In genomic region chr12:46261658-46262057, GRCh38 we compare ENCODE assay signal across 17 cellular contexts. TPM values are rescaled to one million over a fixed set of nuclear protein-coding genes. Genes with fewer than 3 reads are reported as not detected.
DNase-seq lines count a peak whose midpoint lies in the region; ATAC-seq and TF ChIP-seq lines count a peak whose summit lies in the region.
"Had no signal": no experiment of that assay in that cellular context is flagged by ENCODE, and none has a peak within 500 bp of the region (broad histone marks: within the 10 kb centered on the region; RNA-seq: fewer than 3 reads in every experiment).

No MANE protein-coding gene starts in this region.

- peak overlapping the region; percentile 55 for H4K91ac ChIP-seq in trophoblast cell (ENCODE audit: low read depth, low read length)

- WGBS in SK-N-SH (ENCODE audit: low lambda C conversion rate): 53% methylated on average over 2 of the region's 2 CpGs
- WGBS in endodermal cell (ENCODE audit: insufficient coverage in 1 of 2, insufficient read length in 1 of 2), 2 experiments: 73 to 100% methylated on average over 1 to 2 of the region's 2 CpGs
- no CpG with 5 or more reads among the region's 2 CpGs for WGBS in trophoblast cell (ENCODE audit: extremely low coverage, insufficient coverage, insufficient read length)

- peaks cover 18% of the 10 kb centered on the region for H3K4me1 Mint-ChIP-seq in endodermal cell

- H3K9ac ChIP-seq in SK-N-SH (no peak overlapping the region), HUES6 (ENCODE audit: low read length) (no peak overlapping the region), endodermal cell (ENCODE audit: extremely low read depth, low read length, poor library complexity, severe bottlenecking) (no peak overlapping the region), trophoblast cell (ENCODE audit: low read length) (no peak overlapping the region)

- DNase-seq in SK-N-SH: no peak
- no peak for DNase-seq in endodermal cell
- DNase-seq in trophoblast cell: peak; percentile 39 to 76
- no peak for DNase-seq in left lung
- no peak for DNase-seq in HAP-1 (ENCODE audit: low spot score in 2 of 2)
- DNase-seq: 8988T; central memory CD4-positive, alpha-beta T cell; H7; MG63; stimulated activated naive CD4-positive, alpha-beta T cell had no signal

- ATAC-seq in SK-N-SH treated with all-trans-retinoic acid at 6 μM for 48 hours (peak; percentile 11; the same call in 1 of the 3 replicates), left lung (no peak), HG03159 (IDR thresholded peaks at IDR 0.05; ENCODE audit: unreplicated experiment) (no peak)
- ATAC-seq: natural killer cell treated with Interleukin-12 subunit alpha and Interleukin-12 subunit beta and Interleukin-15 and Interleukin-18, amount 100 ng/mL, for 72 hours; sciatic nerve had no signal

- H3K79me2 ChIP-seq in SK-N-SH (ENCODE audit: insufficient read depth) (peaks cover 100% of the 10 kb centered on the region), trophoblast cell (ENCODE audit: control insufficient read depth, insufficient read depth, low read length, poor library complexity) (peaks cover 24% of the 10 kb centered on the region)

- POLR2A ChIA-PET in SK-N-SH (lab: Yijun Ruan, JAX): no interaction called here

- H4K12ac ChIP-seq in trophoblast cell (ENCODE audit: low read depth, low read length): no peak overlapping the region

- H3K4me3 ChIP-seq in SK-N-SH (ENCODE audit: low read depth in 2 of 2, low read length in 1 of 2) (no peak overlapping the region), HUES6 (ENCODE audit: low read depth, low read length) (peak overlapping the region; percentile 30; the same call in 1 of the 2 replicates), endodermal cell (ENCODE audit: low read length) (peak overlapping the region; percentile 25), trophoblast cell (ENCODE audit: low read depth, low read length) (no peak overlapping the region), left lung (no peak overlapping the region), HAP-1 (no peak overlapping the region)
- H3K4me3 ChIP-seq: MG63, SJSA1 had no signal

- CTCF ChIA-PET in SK-N-SH (lab: Yijun Ruan, JAX): interaction anchor here (0.6 to 1.4 kb wide), 3 partner anchors 12 to 41 kb away, joined by 3 to 4 read pairs (median 3); no protein-coding TSS in a partner anchor

- peaks cover 34 to 38% of the 10 kb centered on the region in 2 experiments; a peak in 3 of 4 replicates for H3K4me1 ChIP-seq in SK-N-SH (ENCODE audit: control insufficient read depth in 1 of 2, insufficient read depth in 2 of 2, low read depth in 1 of 2, low read length in 1 of 2)
- H3K4me1 ChIP-seq in HUES6 (ENCODE audit: control insufficient read depth, insufficient read depth, low read length): peaks cover 61% of the 10 kb centered on the region
- peaks cover 14% of the 10 kb centered on the region for H3K4me1 ChIP-seq in endodermal cell (ENCODE audit: control insufficient read depth, insufficient read depth, low read length)
- H3K4me1 ChIP-seq in trophoblast cell (ENCODE audit: control insufficient read depth in 1 of 2, insufficient read depth in 2 of 2, low read length in 2 of 2): peaks cover 24 to 33% of the 10 kb centered on the region in 2 experiments
- peaks cover 11 to 40% of the 10 kb centered on the region in 2 donors for H3K4me1 ChIP-seq in left lung
- peaks cover 70% of the 10 kb centered on the region for H3K4me1 ChIP-seq in HAP-1

- H2AFZ ChIP-seq in SK-N-SH (ENCODE audit: low read depth): no peak overlapping the region
- H2AFZ ChIP-seq in trophoblast cell (ENCODE audit: insufficient read depth, low read length, poor library complexity): no peak overlapping the region

- H3K27me3 ChIP-seq in SK-N-SH (ENCODE audit: insufficient read depth) (no peaks in the 10 kb centered on the region), HUES6 (ENCODE audit: control insufficient read depth, insufficient read depth, low read length) (no peaks in the 10 kb centered on the region), endodermal cell (ENCODE audit: control insufficient read depth, insufficient read depth, low read length, poor library complexity, severe bottlenecking) (no peaks in the 10 kb centered on the region), trophoblast cell (ENCODE audit: insufficient read depth, low read length) (no peaks in the 10 kb centered on the region), left lung (peaks cover 7 to 9% of the 10 kb centered on the region in 2 donors), HAP-1 (ENCODE audit: low read depth) (no peaks in the 10 kb centered on the region)
- H3K27me3 ChIP-seq: MG63, SJSA1 had no signal

- H2BK5ac ChIP-seq in trophoblast cell (ENCODE audit: low read depth, low read length, poor library complexity): no peak overlapping the region

- in situ Hi-C loops in HAP-1 (cut with MboI; ENCODE audit: low sequenced_read_pairs): loop anchor here (25.0 kb wide), 1 partner anchor 274 kb away; the partner anchor contains the start of gene SCAF11

- peak overlapping the region; percentile 3 for H3K14ac ChIP-seq in trophoblast cell (ENCODE audit: low read length)

- peak overlapping the region; percentile 35 for H3K4ac ChIP-seq in trophoblast cell (ENCODE audit: low read depth, low read length)

- no peak overlapping the region for H3K4me3 Mint-ChIP-seq in endodermal cell
- H3K4me3 Mint-ChIP-seq: natural killer cell treated with Interleukin-12 subunit alpha and Interleukin-12 subunit beta and Interleukin-15 and Interleukin-18, amount 100 ng/mL, for 72 hours had no signal

- H3K27me3 Mint-ChIP-seq in endodermal cell (ENCODE audit: insufficient read depth): no peaks in the 10 kb centered on the region
- H3K27me3 Mint-ChIP-seq: activated naive CD8-positive, alpha-beta T cell; natural killer cell treated with Interleukin-12 subunit alpha and Interleukin-12 subunit beta and Interleukin-15 and Interleukin-18, amount 100 ng/mL, for 72 hours had no signal

- intact Hi-C loops in left lung (cut with DNase I): no loop called here

- H3K23ac ChIP-seq in trophoblast cell (ENCODE audit: low read length): no peak overlapping the region

- no peak for TF ChIP-seq EP300 in SK-N-SH (IDR thresholded peaks at IDR 0.05; ENCODE audit: borderline replicate concordance in 1 of 2, low read depth in 1 of 2, low read length in 1 of 2)

- no peak overlapping the region for H2AK5ac ChIP-seq in trophoblast cell (ENCODE audit: low read length)

- peak overlapping the region; percentile 1 for H2BK12ac ChIP-seq in trophoblast cell (ENCODE audit: low read length)

- no peak for TF ChIP-seq CTCF in SK-N-SH (IDR thresholded peaks at IDR 0.05)
- no peak for TF ChIP-seq CTCF in endodermal cell (conservative IDR thresholded peaks at IDR 0.05)
- TF ChIP-seq CTCF in left lung (IDR thresholded peaks at IDR 0.05): no peak

- H3K4me2 ChIP-seq in SK-N-SH: no peak overlapping the region; the same call in 1 of the 2 replicates
- peak overlapping the region; percentile 35 for H3K4me2 ChIP-seq in trophoblast cell (ENCODE audit: low read length)

- peaks cover 70% of the 10 kb centered on the region for H4K20me1 ChIP-seq in SK-N-SH (ENCODE audit: insufficient read depth)

- no peaks in the 10 kb centered on the region for H3K9me2 ChIP-seq in SK-N-SH

- no peaks in the 10 kb centered on the region for H3K9me3 Mint-ChIP-seq in endodermal cell
- H3K9me3 Mint-ChIP-seq: natural killer cell treated with Interleukin-12 subunit alpha and Interleukin-12 subunit beta and Interleukin-15 and Interleukin-18, amount 100 ng/mL, for 72 hours had no signal

- H3K27ac Mint-ChIP-seq in endodermal cell: peak overlapping the region; percentile 60
- H3K27ac Mint-ChIP-seq: activated naive CD8-positive, alpha-beta T cell; natural killer cell treated with Interleukin-12 subunit alpha and Interleukin-12 subunit beta and Interleukin-15 and Interleukin-18, amount 100 ng/mL, for 72 hours had no signal

- H3F3A ChIP-seq in SK-N-SH (replicated peaks; ENCODE audit: insufficient read depth): peaks cover 11% of the 10 kb centered on the region

- peaks cover 12% of the 10 kb centered on the region for H3K36me3 Mint-ChIP-seq in endodermal cell (ENCODE audit: low read depth)

- peak overlapping the region in 1 of 2 experiments; percentile 80; a peak in 2 of 4 replicates for H3K27ac ChIP-seq in SK-N-SH (ENCODE audit: low read depth in 2 of 2, low read length in 1 of 2)
- no peak overlapping the region for H3K27ac ChIP-seq in HUES6 (ENCODE audit: low read depth, low read length)
- no peak overlapping the region for H3K27ac ChIP-seq in endodermal cell (ENCODE audit: low read depth, low read length)
- H3K27ac ChIP-seq in trophoblast cell (ENCODE audit: low read depth, low read length): peak overlapping the region; percentile 97
- H3K27ac ChIP-seq in left lung: no peak overlapping the region
- H3K27ac ChIP-seq: SJSA1 had no signal

- H3K36me3 ChIP-seq in SK-N-SH (replicated peaks in 1 of 2; ENCODE audit: control insufficient read depth in 1 of 2, insufficient read depth in 2 of 2, low read length in 1 of 2) (peaks cover 4 to 10% of the 10 kb centered on the region in 2 experiments), HUES6 (ENCODE audit: control insufficient read depth, insufficient read depth, low read length) (peaks cover 13% of the 10 kb centered on the region; the same call in 1 of the 2 replicates), endodermal cell (ENCODE audit: control insufficient read depth, insufficient read depth, low read length) (peaks cover under 1% of the 10 kb centered on the region), trophoblast cell (ENCODE audit: control insufficient read depth in 1 of 2, insufficient read depth in 2 of 2, low read length in 2 of 2) (peaks cover 0 to 3% of the 10 kb centered on the region in 2 experiments), left lung (no peaks in the 10 kb centered on the region), HAP-1 (replicated peaks) (no peaks in the 10 kb centered on the region; the same call in 1 of the 2 replicates)
- H3K36me3 ChIP-seq: SJSA1 had no signal

- peaks cover 43% of the 10 kb centered on the region for H3K79me1 ChIP-seq in trophoblast cell (ENCODE audit: low read length)

- H4K8ac ChIP-seq in trophoblast cell (ENCODE audit: low read depth, low read length): no peak overlapping the region

- no peaks in the 10 kb centered on the region for H3K9me3 ChIP-seq in SK-N-SH
- H3K9me3 ChIP-seq in HUES6 (ENCODE audit: control insufficient read depth, insufficient read depth, low read depth, low read length): no peaks in the 10 kb centered on the region
- H3K9me3 ChIP-seq in endodermal cell (ENCODE audit: control insufficient read depth, low read length): no peaks in the 10 kb centered on the region
- no peaks in the 10 kb centered on the region for H3K9me3 ChIP-seq in trophoblast cell (ENCODE audit: insufficient read depth, low read depth, low read length)
- no peaks in the 10 kb centered on the region for H3K9me3 ChIP-seq in left lung
- no peaks in the 10 kb centered on the region for H3K9me3 ChIP-seq in HAP-1
- H3K9me3 ChIP-seq: MG63, SJSA1 had no signal

- H3K18ac ChIP-seq in trophoblast cell (ENCODE audit: low read length): no peak overlapping the region

- H2BK120ac ChIP-seq in trophoblast cell (ENCODE audit: insufficient read depth, low read length, poor library complexity): no peak overlapping the region

- no peak for TF ChIP-seq RAD21 in SK-N-SH (IDR thresholded peaks at IDR 0.05; ENCODE audit: low read length)

RNA-seq across cellular contexts. Expression of gene SLC38A1, which starts 7.2 kb away (rescaled TPM):
- polyA plus RNA-seq in SK-N-SH (2012; rRNA removed): 20.7 and 27.7 TPM in 2 replicates
- 27.8 and 28.3 TPM in 2 replicates for polyA plus RNA-seq in SK-N-SH (2012; cell fraction: cytosol; rRNA removed)
- polyA plus RNA-seq in SK-N-SH (2012; cell fraction: nucleus; rRNA removed): 13.0 and 26.5 TPM in 2 replicates
- 100 to 1,000 TPM in 1 of 2 donors, 10 to 100 TPM in 1; 77.7 to 107 TPM for total RNA-seq in endodermal cell
- polyA plus RNA-seq in endodermal cell (2013, experiment 1 of 2): 101 TPM
- polyA plus RNA-seq in endodermal cell (2013, experiment 2 of 2): 82.0 TPM
- 376 TPM in 2 replicates for polyA plus RNA-seq in trophoblast cell (2013)
- 10 to 100 TPM; 58.7 to 67.5 TPM for total RNA-seq in left lung

Comparison
In these comparisons a context has a peak if more than half of its experiments do, and no peak if none do; other contexts are left out.
1. DNase-seq: peak in trophoblast cell (2 of 2); none in SK-N-SH (single experiment), endodermal cell (single experiment), left lung (0 of 2) and HAP-1 (0 of 2).
2. H3K4me3 ChIP-seq: peak in HUES6 (single experiment) and endodermal cell (single experiment); none in SK-N-SH (0 of 2), trophoblast cell (single experiment), left lung (0 of 2) and HAP-1 (single experiment).